ENCODE assay signal across 24 cellular contexts in genomic region chr17:80815151-80815561, GRCh38.
DNase-seq lines count a peak whose midpoint lies in the region; ATAC-seq and TF ChIP-seq lines count a peak whose summit lies in the region.
"Had no signal": no experiment of that assay in that cellular context is flagged by ENCODE, and none has a peak within 500 bp of the region (broad histone marks: within the 10 kb centered on the region; RNA-seq: fewer than 3 reads in every experiment).

No MANE protein-coding gene starts in this region.

- peaks cover 9% of the 10 kb centered on the region for H3K4me1 Mint-ChIP-seq in chondrocyte (ENCODE audit: low read depth)
- H3K4me1 Mint-ChIP-seq in neural progenitor cell, result peaks cover 14% of the 10 kb centered on the region

- CTCF ChIA-PET in HEK293T (lab: Yijun Ruan, JAX), result no interaction called here

- no peak overlapping the region for H3K9ac ChIP-seq in neural progenitor cell
- H3K9ac ChIP-seq: KMS-11 had no signal

- H3K4me1 ChIP-seq in Peyer's patch (peaks cover 0 to 5% (median 0%) of the 10 kb centered on the region in 4 donors), neural progenitor cell (no peaks in the 10 kb centered on the region), foreskin keratinocyte (no peaks in the 10 kb centered on the region)
- H3K4me1 ChIP-seq: ascending aorta, testis had no signal

- no peaks in the 10 kb centered on the region for H3K27me3 ChIP-seq in Peyer's patch
- no peaks in the 10 kb centered on the region for H3K27me3 ChIP-seq in neural progenitor cell
- no peaks in the 10 kb centered on the region for H3K27me3 ChIP-seq in foreskin keratinocyte
- H3K27me3 ChIP-seq: ascending aorta, testis had no signal

- H3K27ac Mint-ChIP-seq in chondrocyte (ENCODE audit: unreplicated experiment) (no peak overlapping the region), neural progenitor cell (peak overlapping the region; percentile 46)
- H3K27ac Mint-ChIP-seq: activated CD4-positive, alpha-beta T cell treated with anti-CD3 and anti-CD28 coated beads for 36 hours; GM23338; stimulated activated memory B cell treated with anti-CD40 and anti-IgM and Interleukin-4, amounts not matched to agents 10 μg/mL and 1 μg/mL and 100 μg/mL, for 72 hours had no signal

- POLR2A ChIA-PET in HEK293T (lab: Yijun Ruan, JAX), result interaction anchor here (1.6 kb wide), 1 partner anchor 18 kb away, joined by 4 read pairs; no protein-coding TSS in a partner anchor

- no peaks in the 10 kb centered on the region for H3K79me2 ChIP-seq in neural progenitor cell (ENCODE audit: low read depth)

- TF ChIP-seq POLR2A in Peyer's patch (IDR thresholded peaks at IDR 0.05), result no peak

- ATAC-seq in foreskin keratinocyte (no peak), HG03139 (IDR thresholded peaks at IDR 0.05; ENCODE audit: unreplicated experiment) (no peak)
- ATAC-seq: activated CD4-positive, alpha-beta T cell treated with anti-CD3 and anti-CD28 coated beads for 36 hours; activated CD8-positive, alpha-beta memory T cell treated with anti-CD3 and anti-CD28 coated beads, Interleukin-2, amount 10 ng/mL, durations not matched to agents 7 days and 5 days; GM23338; PC-3; stimulated activated memory B cell treated with anti-CD40 and anti-IgM and Interleukin-4, amounts not matched to agents 10 μg/mL and 1 μg/mL and 100 μg/mL, for 72 hours had no signal

- H3K36me3 Mint-ChIP-seq in chondrocyte (ENCODE audit: low read depth) (no peaks in the 10 kb centered on the region), neural progenitor cell (peaks cover 5% of the 10 kb centered on the region)

- TF ChIP-seq CTCF in Peyer's patch (IDR thresholded peaks at IDR 0.05) (no peak), chondrocyte (IDR thresholded peaks at IDR 0.05) (no peak), neural progenitor cell (IDR thresholded peaks at IDR 0.05) (no peak), foreskin keratinocyte (conservative IDR thresholded peaks at IDR 0.05) (no peak)

- no peak overlapping the region for H2AFZ ChIP-seq in neural progenitor cell (replicated peaks)
- H2AFZ ChIP-seq: GM23338 had no signal

- H3K4me3 ChIP-seq in Peyer's patch (no peak overlapping the region), neural progenitor cell (no peak overlapping the region)
- H3K4me3 ChIP-seq: ascending aorta, GM23338, testis had no signal

- H3K36me3 ChIP-seq in Peyer's patch (no peaks in the 10 kb centered on the region), neural progenitor cell (no peaks in the 10 kb centered on the region)
- H3K36me3 ChIP-seq: ascending aorta had no signal

- DNase-seq in activated T-cell treated with anti-CD3 and anti-CD28 coated beads, Interleukin-2, amount 50 U/mL, for 1 hour, result peak; percentile 9
- no peak for DNase-seq in activated T-cell treated with anti-CD3 and anti-CD28 coated beads, Interleukin-2, amount 50 U/mL, for 48 hours
- DNase-seq in Peyer's patch (peak in 2 of 3 donors; percentile 34 to 37), chondrocyte (ENCODE audit: low spot score) (peak; percentile 48), neural progenitor cell (ENCODE audit: low spot score) (no peak), HEK293T (ENCODE audit: extremely low spot score) (no peak), foreskin keratinocyte (no peak)
- DNase-seq: activated CD4-positive, alpha-beta T cell treated with anti-CD3 and anti-CD28 coated beads for 36 hours; activated CD8-positive, alpha-beta memory T cell treated with anti-CD3 and anti-CD28 coated beads, Interleukin-2, amount 10 ng/mL, durations not matched to agents 7 days and 5 days; COR-L47; DMS79; MV-4-11; NCI-H146; NCI-H446 treated with DMSO at 0.1 percent for 48 hours; PC-3; SIG-M5; stimulated activated CD4-positive, alpha-beta T cell treated with anti-CD3 and anti-CD28 coated beads, Interleukin-2, amount 100 ng/mL, for 48 hours; testis had no signal

- H3K27ac ChIP-seq in Peyer's patch (no peak overlapping the region), neural progenitor cell (no peak overlapping the region), foreskin keratinocyte (no peak overlapping the region)
- H3K27ac ChIP-seq: ascending aorta, KMS-11, testis had no signal

- H3K4me2 ChIP-seq in neural progenitor cell, result no peak overlapping the region
- H3K4me2 ChIP-seq: GM23338, KMS-11 had no signal

- no peaks in the 10 kb centered on the region for H4K20me1 ChIP-seq in neural progenitor cell (ENCODE audit: low read depth)

- H3K4me3 Mint-ChIP-seq in chondrocyte (ENCODE audit: unreplicated experiment) (no peak overlapping the region), neural progenitor cell (no peak overlapping the region)
- H3K4me3 Mint-ChIP-seq: activated CD4-positive, alpha-beta T cell treated with anti-CD3 and anti-CD28 coated beads for 36 hours; activated CD8-positive, alpha-beta memory T cell treated with anti-CD3 and anti-CD28 coated beads, Interleukin-2, amount 10 ng/mL, durations not matched to agents 7 days and 5 days; central memory CD8-positive, alpha-beta T cell; GM23338; stimulated activated memory B cell treated with anti-CD40 and anti-IgM and Interleukin-4, amounts not matched to agents 10 μg/mL and 1 μg/mL and 100 μg/mL, for 72 hours had no signal

- H3K9me3 Mint-ChIP-seq in chondrocyte (ENCODE audit: low read depth), result no peaks in the 10 kb centered on the region
- H3K9me3 Mint-ChIP-seq in neural progenitor cell, result peaks cover 2% of the 10 kb centered on the region
- H3K9me3 Mint-ChIP-seq: central memory CD8-positive, alpha-beta T cell; GM23338; stimulated activated memory B cell treated with anti-CD40 and anti-IgM and Interleukin-4, amounts not matched to agents 10 μg/mL and 1 μg/mL and 100 μg/mL, for 72 hours had no signal

- H3K9me3 ChIP-seq in Peyer's patch (no peaks in the 10 kb centered on the region), neural progenitor cell (ENCODE audit: low read depth) (no peaks in the 10 kb centered on the region)
- H3K9me3 ChIP-seq: ascending aorta, testis had no signal

- no peaks in the 10 kb centered on the region for H3F3A ChIP-seq in neural progenitor cell (ENCODE audit: low read depth)

- H3K27me3 Mint-ChIP-seq in chondrocyte (ENCODE audit: low read depth), result no peaks in the 10 kb centered on the region
- H3K27me3 Mint-ChIP-seq in neural progenitor cell (ENCODE audit: insufficient read depth, low read depth), result no peaks in the 10 kb centered on the region
- H3K27me3 Mint-ChIP-seq: activated CD4-positive, alpha-beta T cell treated with anti-CD3 and anti-CD28 coated beads for 36 hours; activated CD8-positive, alpha-beta memory T cell treated with anti-CD3 and anti-CD28 coated beads, Interleukin-2, amount 10 ng/mL, durations not matched to agents 7 days and 5 days; central memory CD8-positive, alpha-beta T cell; stimulated activated memory B cell treated with anti-CD40 and anti-IgM and Interleukin-4, amounts not matched to agents 10 μg/mL and 1 μg/mL and 100 μg/mL, for 72 hours had no signal

TF ChIP-seq in HEK293T, 16 proteins besides CTCF, POLR2A, EP300 and RAD21:
- no peak for TF ChIP-seq HDGF (IDR thresholded peaks at IDR 0.05; ENCODE audit: borderline replicate concordance)
- no peak for TF ChIP-seq CTBP1 (IDR thresholded peaks at IDR 0.05; ENCODE audit: borderline replicate concordance)
- TF ChIP-seq FOXK2 (IDR thresholded peaks at IDR 0.05), result no peak
- TF ChIP-seq ELF4 (IDR thresholded peaks at IDR 0.05), result no peak
- TF ChIP-seq SP1 (IDR thresholded peaks at IDR 0.05), result no peak
- TF ChIP-seq NFRKB (IDR thresholded peaks at IDR 0.05), result no peak
- no peak for TF ChIP-seq ARNT (IDR thresholded peaks at IDR 0.05)
- no peak for TF ChIP-seq TARDBP (IDR thresholded peaks at IDR 0.05)
- TF ChIP-seq BHLHE40 (IDR thresholded peaks at IDR 0.05; ENCODE audit: borderline replicate concordance), result no peak
- TF ChIP-seq FOXM1 (IDR thresholded peaks at IDR 0.05; ENCODE audit: borderline replicate concordance), result no peak
- TF ChIP-seq, protein P1, sequence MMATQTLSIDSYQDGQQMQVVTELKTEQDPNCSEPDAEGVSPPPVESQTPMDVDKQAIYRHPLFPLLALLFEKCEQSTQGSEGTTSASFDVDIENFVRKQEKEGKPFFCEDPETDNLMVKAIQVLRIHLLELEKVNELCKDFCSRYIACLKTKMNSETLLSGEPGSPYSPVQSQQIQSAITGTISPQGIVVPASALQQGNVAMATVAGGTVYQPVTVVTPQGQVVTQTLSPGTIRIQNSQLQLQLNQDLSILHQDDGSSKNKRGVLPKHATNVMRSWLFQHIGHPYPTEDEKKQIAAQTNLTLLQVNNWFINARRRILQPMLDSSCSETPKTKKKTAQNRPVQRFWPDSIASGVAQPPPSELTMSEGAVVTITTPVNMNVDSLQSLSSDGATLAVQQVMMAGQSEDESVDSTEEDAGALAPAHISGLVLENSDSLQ (IDR thresholded peaks at IDR 0.05), result no peak
- no peak for TF ChIP-seq ZNF384 (IDR thresholded peaks at IDR 0.05)
- TF ChIP-seq LEF1 (IDR thresholded peaks at IDR 0.05; ENCODE audit: borderline replicate concordance), result no peak
- no peak for TF ChIP-seq SUZ12 (IDR thresholded peaks at IDR 0.05)
- no peak for TF ChIP-seq L3MBTL2 (conservative IDR thresholded peaks at IDR 0.05)
- TF ChIP-seq FOXA1 (IDR thresholded peaks at IDR 0.05), result no peak

Comparison
In these comparisons a context has a peak if more than half of its experiments do, and no peak if none do; other contexts are left out.
1. DNase-seq: peak in activated T-cell treated with anti-CD3 and anti-CD28 coated beads, Interleukin-2, amount 50 U/mL, for 1 hour (single experiment), Peyer's patch (2 of 3) and chondrocyte (single experiment); none in activated T-cell treated with anti-CD3 and anti-CD28 coated beads, Interleukin-2, amount 50 U/mL, for 48 hours (0 of 2), neural progenitor cell (single experiment), HEK293T (single experiment) and foreskin keratinocyte (0 of 2).